13 cellular contexts compared by ENCODE assay signal in genomic region chr1:33366766-33367487, GRCh38. TPM values are rescaled to one million over a fixed set of nuclear protein-coding genes. Genes with fewer than 3 reads are reported as not detected.
DNase-seq lines count a peak whose midpoint lies in the region; ATAC-seq, FAIRE-seq and TF ChIP-seq lines count a peak whose summit lies in the region.
"Had no signal": no experiment of that assay in that cellular context is flagged by ENCODE, and none has a peak within 500 bp of the region (broad histone marks: within the 10 kb centered on the region; RNA-seq: fewer than 3 reads in every experiment).

No MANE protein-coding gene starts in this region.

- H3K9me3 Mint-ChIP-seq in astrocyte (ENCODE audit: unreplicated experiment), result no peaks in the 10 kb centered on the region
- H3K9me3 Mint-ChIP-seq in stimulated activated memory B cell treated with anti-CD40 and anti-IgM and Interleukin-4, amounts not matched to agents 10 μg/mL and 1 μg/mL and 100 μg/mL, for 72 hours, result no peaks in the 10 kb centered on the region
- H3K9me3 Mint-ChIP-seq: activated CD8-positive, alpha-beta T cell treated with anti-CD3 and anti-CD28 coated beads for 36 hours had no signal

- peaks cover 59% of the 10 kb centered on the region for H3K4me1 Mint-ChIP-seq in astrocyte (ENCODE audit: low read depth, unreplicated experiment)
- peaks cover 5% of the 10 kb centered on the region for H3K4me1 Mint-ChIP-seq in stimulated activated memory B cell treated with anti-CD40 and anti-IgM and Interleukin-4, amounts not matched to agents 10 μg/mL and 1 μg/mL and 100 μg/mL, for 72 hours

- in situ Hi-C loops in G401 (cut with HindIII; ENCODE audit: low sequenced_read_pairs), result no loop called here

- H3K4me1 ChIP-seq in astrocyte (ENCODE audit: insufficient read depth, low read length), result peaks cover 30% of the 10 kb centered on the region

- peaks cover 15% of the 10 kb centered on the region for H3K27me3 Mint-ChIP-seq in astrocyte (ENCODE audit: low read depth, unreplicated experiment)
- peaks cover 38% of the 10 kb centered on the region for H3K27me3 Mint-ChIP-seq in stimulated activated memory B cell treated with anti-CD40 and anti-IgM and Interleukin-4, amounts not matched to agents 10 μg/mL and 1 μg/mL and 100 μg/mL, for 72 hours
- H3K27me3 Mint-ChIP-seq: activated CD8-positive, alpha-beta T cell treated with anti-CD3 and anti-CD28 coated beads for 36 hours had no signal

- intact Hi-C loops in left ventricle myocardium superior (cut with micrococcal nuclease), result loop anchor here (5.0 to 10.0 kb wide), 2 partner anchors 70 to 232 kb away; no protein-coding TSS in a partner anchor

- no peak overlapping the region for H3K4me3 ChIP-seq in astrocyte (ENCODE audit: insufficient read depth, low read depth, low read length)
- H3K4me3 ChIP-seq: hepatocyte had no signal

- H3K4me3 Mint-ChIP-seq in astrocyte (ENCODE audit: unreplicated experiment), result peak overlapping the region; percentile 62
- peak overlapping the region; percentile 2 for H3K4me3 Mint-ChIP-seq in stimulated activated memory B cell treated with anti-CD40 and anti-IgM and Interleukin-4, amounts not matched to agents 10 μg/mL and 1 μg/mL and 100 μg/mL, for 72 hours
- H3K4me3 Mint-ChIP-seq: activated CD8-positive, alpha-beta T cell treated with anti-CD3 and anti-CD28 coated beads for 36 hours had no signal

- no peaks in the 10 kb centered on the region for H3K79me2 ChIP-seq in astrocyte (ENCODE audit: insufficient read depth, low read length)
- H3K79me2 ChIP-seq: hepatocyte had no signal

- H3K36me3 Mint-ChIP-seq in astrocyte (ENCODE audit: low read depth, unreplicated experiment), result peaks cover 20% of the 10 kb centered on the region
- no peaks in the 10 kb centered on the region for H3K36me3 Mint-ChIP-seq in stimulated activated memory B cell treated with anti-CD40 and anti-IgM and Interleukin-4, amounts not matched to agents 10 μg/mL and 1 μg/mL and 100 μg/mL, for 72 hours

- peak; percentile 36 for ATAC-seq in left ventricle myocardium superior
- ATAC-seq in stimulated activated memory B cell treated with anti-CD40 and anti-IgM and Interleukin-4, amounts not matched to agents 10 μg/mL and 1 μg/mL and 100 μg/mL, for 72 hours, result no peak
- no peak for ATAC-seq in GM21360 (IDR thresholded peaks at IDR 0.05; ENCODE audit: unreplicated experiment)
- ATAC-seq in HG03108 (IDR thresholded peaks at IDR 0.05; ENCODE audit: unreplicated experiment), result no peak
- no peak for ATAC-seq in GM19328 (IDR thresholded peaks at IDR 0.05; ENCODE audit: unreplicated experiment)

- peaks cover 2% of the 10 kb centered on the region for H3K36me3 ChIP-seq in astrocyte (ENCODE audit: insufficient read depth, low read length)

- DNase-seq in G401 (ENCODE audit: low spot score), result peak; percentile 48
- DNase-seq in astrocyte (ENCODE audit: low read depth), result no peak
- peak; percentile 67 for DNase-seq in left ventricle myocardium superior
- DNase-seq in NCI-H82 treated with DMSO at 0.1 percent for 48 hours (lab: John Stamatoyannopoulos, UW; ENCODE audit: unreplicated experiment), result no peak
- DNase-seq: SHP77 treated with DMSO at 0.1 percent for 48 hours had no signal

- no peak overlapping the region for H3K27ac ChIP-seq in astrocyte (ENCODE audit: low read depth, low read length)

- H3K27me3 ChIP-seq in astrocyte (ENCODE audit: insufficient read depth, low read length), result no peaks in the 10 kb centered on the region
- H3K27me3 ChIP-seq: hepatocyte had no signal

- no peak for TF ChIP-seq CTCF in astrocyte (IDR thresholded peaks at IDR 0.05; ENCODE audit: insufficient read depth, low read depth, low read length)

- H3K9ac ChIP-seq in astrocyte (ENCODE audit: low read length), result no peak overlapping the region

- no peak overlapping the region for H2AFZ ChIP-seq in astrocyte (ENCODE audit: low read depth, low read length)
- H2AFZ ChIP-seq: hepatocyte had no signal

- no peak overlapping the region for H3K4me2 ChIP-seq in astrocyte (ENCODE audit: low read length)

- no peaks in the 10 kb centered on the region for H3K9me3 ChIP-seq in astrocyte (ENCODE audit: insufficient read depth, low read depth, low read length)

- no peak for FAIRE-seq in astrocyte (lab: Jason Lieb, UNC)

- H3K27ac Mint-ChIP-seq in astrocyte (ENCODE audit: unreplicated experiment), result peak overlapping the region; percentile 78
- H3K27ac Mint-ChIP-seq in stimulated activated memory B cell treated with anti-CD40 and anti-IgM and Interleukin-4, amounts not matched to agents 10 μg/mL and 1 μg/mL and 100 μg/mL, for 72 hours, result no peak overlapping the region
- H3K27ac Mint-ChIP-seq: activated CD8-positive, alpha-beta T cell treated with anti-CD3 and anti-CD28 coated beads for 36 hours had no signal

- no peaks in the 10 kb centered on the region for H4K20me1 ChIP-seq in astrocyte (ENCODE audit: insufficient read depth, low read length)

RNA-seq across cellular contexts. Expression of gene A3GALT2, which starts 46.0 kb away (rescaled TPM):
- total RNA-seq in G401 (2014; rRNA removed; shearing (Covaris generic)), result not detected in 2 replicates
- total RNA-seq in astrocyte (not detected in 2 replicates), left ventricle myocardium superior (not detected)
- total RNA-seq: activated CD8-positive, alpha-beta T cell treated with anti-CD3 and anti-CD28 coated beads for 36 hours; epithelial cell of proximal tubule; hepatocyte; lower leg skin had no signal

Comparison
In these comparisons a context has a peak if more than half of its experiments do, and no peak if none do; other contexts are left out.
1. DNase-seq: peak in G401 (single experiment) and left ventricle myocardium superior (single experiment); none in astrocyte (single experiment) and NCI-H82 treated with DMSO at 0.1 percent for 48 hours (single experiment).